Comparison of ENCODE assay signal across 29 cellular contexts in the genomic region with DNA sequence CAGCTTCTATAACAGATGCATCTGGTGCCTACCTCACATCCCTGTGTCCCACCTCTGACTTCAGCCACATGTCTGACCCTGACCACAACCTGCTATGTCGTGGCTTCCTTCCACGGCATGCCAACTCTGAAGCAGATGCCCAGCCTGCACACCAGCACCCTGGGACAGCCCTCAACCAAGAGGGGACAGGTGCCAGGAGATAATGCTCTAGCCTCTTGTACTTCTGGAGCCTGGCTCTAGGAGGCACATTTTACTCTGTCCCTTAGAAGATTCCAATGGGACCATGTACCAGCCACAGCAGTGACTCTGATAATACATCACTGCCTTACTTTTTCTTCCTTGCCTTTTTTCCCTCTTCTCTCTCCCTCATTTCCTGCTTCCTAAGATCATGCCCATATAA. TPM values are rescaled to one million over a fixed set of nuclear protein-coding genes. Genes with fewer than 3 reads are reported as not detected.
DNase-seq lines count a peak whose midpoint lies in the region; ATAC-seq, FAIRE-seq and TF ChIP-seq lines count a peak whose summit lies in the region.
"Had no signal": no experiment of that assay in that cellular context is flagged by ENCODE, and none has a peak within 500 bp of the region (broad histone marks: within the 10 kb centered on the region; RNA-seq: fewer than 3 reads in every experiment).

No MANE protein-coding gene starts in this region.

- no peak for TF ChIP-seq POLR2A in right lobe of liver (IDR thresholded peaks at IDR 0.05)

- peak overlapping the region; percentile 95 for H3K27ac Mint-ChIP-seq in osteocyte (ENCODE audit: unreplicated experiment)
- H3K27ac Mint-ChIP-seq: activated naive CD8-positive, alpha-beta T cell treated with anti-CD3 and anti-CD28 coated beads, Interleukin-2, amount 10 ng/mL, durations not matched to agents 7 days and 5 days; activated T-helper 2 cell treated with anti-CD3 and anti-CD28 coated beads, Interferon-gamma antibody, Interleukin-2, Interleukin-4, amounts not matched to agents 10 μg/mL and 5 μg/mL and 100 μg/mL, durations not matched to agents 14 hours and 24 hours and 36 hours; HFFc6; type B pancreatic cell had no signal

- H3K9ac ChIP-seq in DND-41 (ENCODE audit: low read depth, low read length) (no peak overlapping the region), adipocyte (ENCODE audit: low read length) (peak overlapping the region; percentile 90)

- no peaks in the 10 kb centered on the region for H3K27me3 Mint-ChIP-seq in osteocyte (ENCODE audit: unreplicated experiment)

- H3K36me3 ChIP-seq in DND-41 (ENCODE audit: insufficient read depth, low read length) (no peaks in the 10 kb centered on the region), adipocyte (ENCODE audit: control insufficient read depth, insufficient read depth, low read length, severe bottlenecking) (peaks cover 7% of the 10 kb centered on the region), right lobe of liver (no peaks in the 10 kb centered on the region)
- H3K36me3 ChIP-seq: lower lobe of right lung, WERI-Rb-1 had no signal

- no peak overlapping the region for H3K4me2 ChIP-seq in DND-41 (ENCODE audit: insufficient read depth, low read length)
- H3K4me2 ChIP-seq: smooth muscle cell had no signal

- H3K36me3 Mint-ChIP-seq in osteocyte (ENCODE audit: unreplicated experiment), result peaks cover 35% of the 10 kb centered on the region
- H3K36me3 Mint-ChIP-seq: activated naive CD8-positive, alpha-beta T cell treated with anti-CD3 and anti-CD28 coated beads, Interleukin-2, amount 10 ng/mL, durations not matched to agents 7 days and 5 days had no signal

- no peak overlapping the region for H3K4me3 Mint-ChIP-seq in osteocyte (ENCODE audit: unreplicated experiment)
- H3K4me3 Mint-ChIP-seq: activated naive CD8-positive, alpha-beta T cell treated with anti-CD3 and anti-CD28 coated beads, Interleukin-2, amount 10 ng/mL, durations not matched to agents 7 days and 5 days; HFFc6; type B pancreatic cell had no signal

- no peaks in the 10 kb centered on the region for H3K27me3 ChIP-seq in DND-41 (ENCODE audit: insufficient read depth, low read length, poor library complexity)
- no peaks in the 10 kb centered on the region for H3K27me3 ChIP-seq in adipocyte (replicated peaks; ENCODE audit: control insufficient read depth, insufficient read depth, low read length)
- no peaks in the 10 kb centered on the region for H3K27me3 ChIP-seq in right lobe of liver
- H3K27me3 ChIP-seq: body of pancreas had no signal

- H3K4me1 ChIP-seq in DND-41 (ENCODE audit: insufficient read depth, low read length) (no peaks in the 10 kb centered on the region), adipocyte (ENCODE audit: control insufficient read depth, insufficient read depth, low read length) (peaks cover 81% of the 10 kb centered on the region), right lobe of liver (no peaks in the 10 kb centered on the region)
- H3K4me1 ChIP-seq: body of pancreas had no signal

- FAIRE-seq in GM19239 (lab: Jason Lieb, UNC), result peak; percentile 56
- FAIRE-seq: frontal cortex, keratinocyte had no signal

- H2AFZ ChIP-seq in DND-41 (ENCODE audit: low read depth, low read length), result no peak overlapping the region

- peak; percentile 45; the same call in 1 of the 3 replicates for ATAC-seq in DND-41 (ENCODE audit: insufficient read depth, low read depth)
- ATAC-seq in GM19324 (IDR thresholded peaks at IDR 0.05; ENCODE audit: low FRiP score, unreplicated experiment), result no peak
- ATAC-seq in right lobe of liver, result no peak
- ATAC-seq in HG02840 (IDR thresholded peaks at IDR 0.05; ENCODE audit: low FRiP score, unreplicated experiment), result no peak
- ATAC-seq: body of pancreas, esophagus mucosa, lower lobe of right lung had no signal

- H3K79me2 ChIP-seq in DND-41 (ENCODE audit: insufficient read depth, low read length), result no peaks in the 10 kb centered on the region

- intact Hi-C loops in right lobe of liver (cut with DNase I), result no loop called here

- no peak for DNase-seq in DND-41
- DNase-seq in GM19239 (ENCODE audit: insufficient read length, low spot score), result no peak
- DNase-seq in adipocyte (ENCODE audit: low read depth), result no peak
- DNase-seq in osteocyte (ENCODE audit: extremely low spot score, unreplicated experiment), result no peak
- no peak for DNase-seq in NCI-H1694 (lab: John Stamatoyannopoulos, UW)
- no peak for DNase-seq in right lobe of liver
- DNase-seq: activated CD4-positive, alpha-beta T cell treated with anti-CD3 and anti-CD28 coated beads, Interleukin-2, amount 50 U/mL, for 4 hours; activated CD8-positive, alpha-beta memory T cell treated with anti-CD3 and anti-CD28 coated beads, Interleukin-2, amount 50 U/mL, for 48 hours; activated naive CD8-positive, alpha-beta T cell treated with anti-CD3 and anti-CD28 coated beads, Interleukin-2, amount 10 ng/mL, durations not matched to agents 7 days and 5 days; AML-193; body of pancreas; effector CD4-positive, alpha-beta T cell; HFFc6; lower lobe of right lung; NCI-H1417; NCI-H510A treated with DMSO at 0.1 percent for 48 hours; RPMI8226; stimulated activated CD4-positive, alpha-beta T cell treated with anti-CD3 and anti-CD28 coated beads, Interleukin-2, amount 100 ng/mL, for 48 hours; stimulated activated naive CD4-positive, alpha-beta T cell treated with Interleukin-2 at 50 U/mL for 16 hours; T-helper 2 cell; WERI-Rb-1 had no signal

- H3K4me1 Mint-ChIP-seq in osteocyte (ENCODE audit: unreplicated experiment), result peaks cover 71% of the 10 kb centered on the region

- H4K20me1 ChIP-seq in DND-41 (ENCODE audit: insufficient read depth, low read length), result no peaks in the 10 kb centered on the region

- no peaks in the 10 kb centered on the region for H3K9me3 Mint-ChIP-seq in osteocyte (ENCODE audit: unreplicated experiment)
- H3K9me3 Mint-ChIP-seq: activated naive CD8-positive, alpha-beta T cell treated with anti-CD3 and anti-CD28 coated beads, Interleukin-2, amount 10 ng/mL, durations not matched to agents 7 days and 5 days; activated T-helper 2 cell treated with anti-CD3 and anti-CD28 coated beads, Interferon-gamma antibody, Interleukin-2, Interleukin-4, amounts not matched to agents 10 μg/mL and 5 μg/mL and 100 μg/mL, durations not matched to agents 14 hours and 24 hours and 36 hours; HFFc6; type B pancreatic cell had no signal

- no peaks in the 10 kb centered on the region for H3K9me3 ChIP-seq in DND-41 (ENCODE audit: insufficient read depth, low read length, severe bottlenecking)
- no peaks in the 10 kb centered on the region for H3K9me3 ChIP-seq in adipocyte (ENCODE audit: control insufficient read depth, low read length)
- no peaks in the 10 kb centered on the region for H3K9me3 ChIP-seq in right lobe of liver
- H3K9me3 ChIP-seq: body of pancreas, lower lobe of right lung had no signal

- WGBS in right lobe of liver (ENCODE audit: insufficient coverage, low coverage, low lambda C conversion rate, missing lambda C conversion rate), result 63% methylated on average over 2 of the region's 2 CpGs

- H3K4me3 ChIP-seq in DND-41 (ENCODE audit: low read depth in 1 of 2, low read length in 2 of 2), result no peak overlapping the region
- H3K4me3 ChIP-seq in adipocyte (ENCODE audit: low read length), result no peak overlapping the region
- H3K4me3 ChIP-seq in right lobe of liver, result no peak overlapping the region
- H3K4me3 ChIP-seq: body of pancreas, lower lobe of right lung, smooth muscle cell had no signal

- no peak overlapping the region for H3K27ac ChIP-seq in DND-41 (ENCODE audit: low read length)
- no peak overlapping the region for H3K27ac ChIP-seq in right lobe of liver
- H3K27ac ChIP-seq: body of pancreas, lower lobe of right lung, WERI-Rb-1 had no signal

- peak; percentile 7 for TF ChIP-seq CTCF in DND-41 (IDR thresholded peaks at IDR 0.05; ENCODE audit: borderline replicate concordance, extremely low read depth, low read length, poor library complexity, severe bottlenecking)
- no peak for TF ChIP-seq CTCF in osteocyte (IDR thresholded peaks at IDR 0.05)
- TF ChIP-seq CTCF in right lobe of liver (IDR thresholded peaks at IDR 0.05), result no peak

RNA-seq across cellular contexts. Expression of a gene that starts 51.4 kb away (rescaled TPM):
- 139 TPM in 2 replicates for total RNA-seq in osteocyte
- under 1 TPM; 0.06 to 0.51 (median 0.26) TPM for total RNA-seq in right lobe of liver

Comparison
In these comparisons a context has a peak if more than half of its experiments do, and no peak if none do; other contexts are left out.
1. RNA of a gene that starts 51.4 kb away (total RNA-seq): 139 TPM in osteocyte; 0.06 to 0.51 TPM in right lobe of liver; every median in the first group is over 10 times any median in the second.